Comparison of ENCODE assay signal across 11 cellular contexts in genomic region chr16:46573008-46573833, GRCh38. TPM values are rescaled to one million over a fixed set of nuclear protein-coding genes. Genes with fewer than 3 reads are reported as not detected.
DNase-seq lines count a peak whose midpoint lies in the region; ATAC-seq, FAIRE-seq and TF ChIP-seq lines count a peak whose summit lies in the region.
"Had no signal": no experiment of that assay in that cellular context is flagged by ENCODE, and none has a peak within 500 bp of the region (broad histone marks: within the 10 kb centered on the region; RNA-seq: fewer than 3 reads in every experiment).

No MANE protein-coding gene starts in this region.

- H3K4me3 ChIP-seq in A549 (no peak overlapping the region), fibroblast of villous mesenchyme (ENCODE audit: low read depth, low read length) (peak overlapping the region; percentile 32)

- H3K9me3 Mint-ChIP-seq in endothelial cell (ENCODE audit: unreplicated experiment), result peaks cover 6% of the 10 kb centered on the region
- H3K9me3 Mint-ChIP-seq: activated T-cell treated with anti-CD3 and anti-CD28 coated beads, Interleukin-2, amount 50 U/mL, for 4 hours; CD4-positive, alpha-beta memory T cell had no signal

- TF ChIP-seq RAD21 in A549 (conservative IDR thresholded peaks at IDR 0.05 in 1 of 2, IDR thresholded peaks at IDR 0.05 in 1 of 2), result no peak

- FAIRE-seq in A549 (lab: Jason Lieb, UNC) (no peak), H54 (lab: Jason Lieb, UNC) (peak; percentile 65)

- CTCF ChIA-PET in A549 (lab: Yijun Ruan, JAX), result interaction anchor here (0.7 to 1.3 kb wide), 4 partner anchors 11 to 33 kb away, joined by 3 to 5 read pairs (median 4); no protein-coding TSS in a partner anchor

- H3K27me3 Mint-ChIP-seq in endothelial cell (ENCODE audit: unreplicated experiment), result peaks cover 4% of the 10 kb centered on the region
- H3K27me3 Mint-ChIP-seq: CD4-positive, alpha-beta memory T cell had no signal

- WGBS in A549 (ENCODE audit: missing lambda C conversion rate), result 45% methylated on average over 26 of the region's 27 CpGs

- ATAC-seq in A549 (peak; percentile 67 to 75; a peak in 4 of 6 replicates), SK-N-SH treated with all-trans-retinoic acid at 6 μM for 48 hours (peak; percentile 84), GM21447 (IDR thresholded peaks at IDR 0.05; ENCODE audit: unreplicated experiment) (no peak)
- ATAC-seq: activated T-cell treated with anti-CD3 and anti-CD28 coated beads, Interleukin-2, amount 50 U/mL, for 4 hours had no signal

- peak overlapping the region; percentile 59 for H3K4me2 ChIP-seq in A549

- POLR2A ChIA-PET in A549 (lab: Yijun Ruan, JAX), result no interaction called here

- no peak for TF ChIP-seq CTCF in A549 (IDR thresholded peaks at IDR 0.05)
- no peak for TF ChIP-seq CTCF in fibroblast of villous mesenchyme (IDR thresholded peaks at IDR 0.05; ENCODE audit: insufficient read depth, low read depth, low read length)
- TF ChIP-seq CTCF in endothelial cell (IDR thresholded peaks at IDR 0.05; ENCODE audit: unreplicated experiment), result no peak

- H3K27ac Mint-ChIP-seq in endothelial cell (ENCODE audit: unreplicated experiment), result no peak overlapping the region
- H3K27ac Mint-ChIP-seq: CD4-positive, alpha-beta memory T cell had no signal

- peak overlapping the region in 1 of 2 experiments; percentile 61; a peak in 2 of 6 replicates for H3K27ac ChIP-seq in A549

- no peaks in the 10 kb centered on the region for H3K4me1 Mint-ChIP-seq in endothelial cell (ENCODE audit: unreplicated experiment)

- DNase-seq in A549 (ENCODE audit: low read depth in 1 of 2, low spot score in 1 of 2) (peak; percentile 12 to 26), H54 (ENCODE audit: insufficient read length, low spot score) (peak; percentile 76), fibroblast of villous mesenchyme (ENCODE audit: low read depth) (peak; percentile 64), ureter (ENCODE audit: low spot score) (no peak), endothelial cell (ENCODE audit: low spot score) (no peak), NCI-H2107 treated with DMSO at 0.1 percent for 48 hours (lab: John Stamatoyannopoulos, UW; ENCODE audit: unreplicated experiment) (no peak)
- DNase-seq: activated T-cell treated with anti-CD3 and anti-CD28 coated beads, Interleukin-2, amount 50 U/mL, for 4 hours; CD4-positive, alpha-beta memory T cell; NCI-H1105 treated with DMSO at 0.1 percent for 48 hours had no signal

- H3K9me3 ChIP-seq in A549, result no peaks in the 10 kb centered on the region

- peaks cover 8% of the 10 kb centered on the region; the same call in 1 of the 3 replicates for H3K4me1 ChIP-seq in A549

- TF ChIP-seq EP300 in A549 (IDR thresholded peaks at IDR 0.05), result no peak

- no peaks in the 10 kb centered on the region for H3K36me3 Mint-ChIP-seq in endothelial cell (ENCODE audit: low read depth, unreplicated experiment)
- H3K36me3 Mint-ChIP-seq: CD4-positive, alpha-beta memory T cell had no signal

- no peak overlapping the region for H3K4me3 Mint-ChIP-seq in endothelial cell (ENCODE audit: unreplicated experiment)
- H3K4me3 Mint-ChIP-seq: activated T-cell treated with anti-CD3 and anti-CD28 coated beads, Interleukin-2, amount 50 U/mL, for 4 hours had no signal

- TF ChIP-seq POLR2A in A549 (IDR thresholded peaks at IDR 0.05; ENCODE audit: low read length), result no peak
- no peak for TF ChIP-seq POLR2A in H54 (IDR thresholded peaks at IDR 0.05; ENCODE audit: low read depth, low read length)

TF ChIP-seq in A549, 52 proteins besides CTCF, POLR2A, EP300 and RAD21:
- TF ChIP-seq ELK1 (IDR thresholded peaks at IDR 0.05; ENCODE audit: low read depth, low read length) (no peak), PHF8 (IDR thresholded peaks at IDR 0.05; ENCODE audit: borderline replicate concordance, low read depth) (no peak), BCL3 (IDR thresholded peaks at IDR 0.05) (no peak), FOSL2 (IDR thresholded peaks at IDR 0.05) (no peak), FOSL2 (CRISPR knock-in tag; IDR thresholded peaks at IDR 0.05) (0 out of 2 replicates have a peak, but pooled peaks have one; percentile 17)

TF ChIP-seq in SK-N-SH treated with all-trans-retinoic acid at 6 μM for 48 hours, 23 proteins besides CTCF, POLR2A, EP300 and RAD21:
- TF ChIP-seq TSHZ2 (CRISPR knock-in tag; IDR thresholded peaks at IDR 0.05) (no peak), POU6F1 (CRISPR knock-in tag; IDR thresholded peaks at IDR 0.05; ENCODE audit: borderline replicate concordance, low read depth) (no peak), BACH2 (CRISPR knock-in tag; IDR thresholded peaks at IDR 0.05; ENCODE audit: borderline replicate concordance) (no peak)

RNA-seq across cellular contexts. Expression of gene SHCBP1, which starts 48.0 kb away (rescaled TPM):
- 40.2 and 53.6 TPM in 2 replicates for polyA plus RNA-seq in A549 (2011; rRNA removed)
- polyA plus RNA-seq in A549 (2012; cell fraction: cytosol; rRNA removed), result 26.7 and 29.2 TPM in 2 replicates
- polyA plus RNA-seq in A549 (2012; cell fraction: nucleus; rRNA removed), result 9.0 and 16.4 TPM in 2 replicates
- 45.2 to 49.9 TPM (median 46.0 TPM) in 3 replicates for polyA plus RNA-seq in A549 (2017; fragmentation: RNase III; extraction: RNeasy Plus Mini Kit Qiagen cat#74134 plus additional on column Dnase treatment)
- 22.4 and 28.6 TPM in 2 replicates for polyA minus RNA-seq in A549 (2011; rRNA and poly(A)+ RNA removed)
- total RNA-seq in fibroblast of villous mesenchyme, result 15.8 and 31.5 TPM in 2 replicates
- total RNA-seq in ureter, result 0.99 TPM
- 5.4 TPM for total RNA-seq in endothelial cell (ENCODE audit: unreplicated experiment)

Comparison
In these comparisons a context has a peak if more than half of its experiments do, and no peak if none do; other contexts are left out.
1. DNase-seq: peak in A549 (2 of 2), H54 (single experiment) and fibroblast of villous mesenchyme (single experiment); none in ureter (single experiment), endothelial cell (single experiment) and NCI-H2107 treated with DMSO at 0.1 percent for 48 hours (single experiment).